Comparison of ENCODE assay signal across 10 cellular contexts in the genomic region with DNA sequence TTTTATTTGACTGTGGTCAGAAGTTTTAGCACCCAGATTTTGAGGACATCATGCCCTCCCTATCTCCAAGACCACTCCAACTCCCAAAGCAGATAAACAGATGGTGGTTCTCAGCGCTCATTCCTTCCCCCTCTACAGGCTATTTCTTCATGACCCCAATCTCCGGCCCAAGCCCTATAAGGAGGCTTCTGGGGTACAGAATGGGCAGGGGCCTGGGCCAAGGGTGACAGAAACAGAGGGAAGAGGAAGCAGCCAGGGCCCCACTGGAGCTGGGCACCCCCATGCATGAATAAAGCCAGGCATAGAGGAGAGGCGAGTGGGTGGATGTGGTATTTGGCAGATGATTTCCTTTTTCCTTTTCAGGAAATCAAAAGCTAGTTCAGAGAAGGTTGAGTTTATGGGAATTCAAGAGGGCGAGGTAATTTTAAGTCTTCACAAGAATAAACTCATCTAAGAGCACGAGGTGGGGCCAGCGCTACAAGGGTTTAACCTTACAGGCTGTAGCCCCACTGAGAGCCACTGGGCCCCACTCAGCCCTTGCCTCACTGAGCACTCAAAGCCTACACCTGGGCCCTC.
DNase-seq lines count a peak whose midpoint lies in the region; ATAC-seq and TF ChIP-seq lines count a peak whose summit lies in the region.
"Had no signal": no experiment of that assay in that cellular context is flagged by ENCODE, and none has a peak within 500 bp of the region (broad histone marks: within the 10 kb centered on the region; RNA-seq: fewer than 3 reads in every experiment).

No MANE protein-coding gene starts in this region.

- H2BK12ac ChIP-seq in neuronal stem cell (ENCODE audit: low read length): no peak overlapping the region

- no peak overlapping the region for H3K4ac ChIP-seq in neuronal stem cell (ENCODE audit: low read length)

- DNase-seq in right atrium auricular region (ENCODE audit: low spot score) (peak; percentile 50), Right ventricle myocardium inferior (ENCODE audit: missing footprints) (no peak), natural killer cell (no peak), kidney glomerular epithelial cell (lab: John Stamatoyannopoulos, UW) (no peak), neuronal stem cell (ENCODE audit: low spot score) (no peak), NCI-H2029 treated with DMSO at 0.1 percent for 48 hours (lab: John Stamatoyannopoulos, UW) (no peak), DMS79 (lab: John Stamatoyannopoulos, UW) (no peak)
- DNase-seq in activated T-helper 2 cell treated with anti-CD3 and anti-CD28 coated beads, Interferon-gamma antibody, Interleukin-2, Interleukin-4, amounts not matched to agents 10 μg/mL and 5 μg/mL and 100 μg/mL, durations not matched to agents 14 hours and 24 hours and 36 hours (ENCODE audit: low spot score): no peak
- DNase-seq: C1 segment of cervical spinal cord, NCI-H1105 had no signal

- no peak overlapping the region for H3K4me2 ChIP-seq in neuronal stem cell (ENCODE audit: insufficient read depth, low read length, poor library complexity, severe bottlenecking)

- peak overlapping the region; percentile 76 for H3K27ac Mint-ChIP-seq in activated T-helper 2 cell treated with anti-CD3 and anti-CD28 coated beads, Interferon-gamma antibody, Interleukin-2, Interleukin-4, amounts not matched to agents 10 μg/mL and 5 μg/mL and 100 μg/mL, durations not matched to agents 14 hours and 24 hours and 36 hours
- H3K27ac Mint-ChIP-seq in natural killer cell: peak overlapping the region; percentile 90 to 93

- WGBS in neuronal stem cell (ENCODE audit: extremely low coverage in 2 of 2, insufficient read length in 2 of 2, insufficient replicate concordance in 1 of 2), 2 donors: no CpG with 5 or more reads among the region's 6 CpGs

- ATAC-seq in Right ventricle myocardium inferior (no peak), natural killer cell (no peak)

- no peak overlapping the region for H4K8ac ChIP-seq in neuronal stem cell (ENCODE audit: low read depth, low read length)

- intact Hi-C loops in Right ventricle myocardium inferior (cut with DNase I) (no loop called here), natural killer cell (cut with micrococcal nuclease) (loop anchor here (5.0 kb wide), 2 partner anchors 41 to 69 kb away; no protein-coding TSS in a partner anchor)
- intact Hi-C loops in activated T-helper 2 cell treated with anti-CD3 and anti-CD28 coated beads, Interferon-gamma antibody, Interleukin-2, Interleukin-4, amounts not matched to agents 10 μg/mL and 5 μg/mL and 100 μg/mL, durations not matched to agents 14 hours and 24 hours and 36 hours (cut with micrococcal nuclease): loop anchor here (1.0 to 5.0 kb wide), 2 partner anchors 46 to 74 kb away; no protein-coding TSS in a partner anchor

- no peak overlapping the region for H3K18ac ChIP-seq in neuronal stem cell (ENCODE audit: low read length)

- H3K4me1 ChIP-seq in right atrium auricular region (peaks cover 0 to 46% of the 10 kb centered on the region in 2 donors), neuronal stem cell (ENCODE audit: control insufficient read depth in 2 of 2, insufficient read depth in 1 of 2, low read depth in 1 of 2, low read length in 2 of 2) (no peaks in the 10 kb centered on the region)

- no peak overlapping the region for H2BK120ac ChIP-seq in neuronal stem cell (ENCODE audit: low read depth, low read length)

- H2AFZ ChIP-seq in neuronal stem cell (ENCODE audit: low read length): no peak overlapping the region

- H3K23ac ChIP-seq in neuronal stem cell (ENCODE audit: low read depth, low read length, poor library complexity): no peak overlapping the region

- no peak for TF ChIP-seq CTCF in right atrium auricular region (IDR thresholded peaks at IDR 0.05)
- no peak for TF ChIP-seq CTCF in natural killer cell (IDR thresholded peaks at IDR 0.05)

- no peak overlapping the region for H3K14ac ChIP-seq in neuronal stem cell (ENCODE audit: low read length)

- H3K27me3 ChIP-seq in right atrium auricular region (no peaks in the 10 kb centered on the region), neuronal stem cell (ENCODE audit: control insufficient read depth in 3 of 3, insufficient read depth in 3 of 3, low read depth in 1 of 3, low read length in 3 of 3) (no peaks in the 10 kb centered on the region)

- peaks cover 32% of the 10 kb centered on the region for H3K4me1 Mint-ChIP-seq in activated T-helper 2 cell treated with anti-CD3 and anti-CD28 coated beads, Interferon-gamma antibody, Interleukin-2, Interleukin-4, amounts not matched to agents 10 μg/mL and 5 μg/mL and 100 μg/mL, durations not matched to agents 14 hours and 24 hours and 36 hours (ENCODE audit: low read depth)
- H3K4me1 Mint-ChIP-seq in natural killer cell: peaks cover 32 to 56% of the 10 kb centered on the region in 2 donors

- peak overlapping the region; percentile 18 for H3K4me3 Mint-ChIP-seq in activated T-helper 2 cell treated with anti-CD3 and anti-CD28 coated beads, Interferon-gamma antibody, Interleukin-2, Interleukin-4, amounts not matched to agents 10 μg/mL and 5 μg/mL and 100 μg/mL, durations not matched to agents 14 hours and 24 hours and 36 hours (ENCODE audit: low read depth)
- H3K4me3 Mint-ChIP-seq in natural killer cell: peak overlapping the region; percentile 80

- no peak overlapping the region for H3K9ac ChIP-seq in neuronal stem cell (ENCODE audit: low read depth, low read length, poor library complexity)

- H3K27ac ChIP-seq in right atrium auricular region (peak overlapping the region; percentile 5 to 77), neuronal stem cell (replicated peaks; ENCODE audit: low read length) (no peak overlapping the region)

- H4K91ac ChIP-seq in neuronal stem cell (ENCODE audit: low read depth, low read length, poor library complexity): no peak overlapping the region

- no peak overlapping the region for H2AK5ac ChIP-seq in neuronal stem cell (ENCODE audit: low read depth, low read length)

- no peaks in the 10 kb centered on the region for H3K27me3 Mint-ChIP-seq in activated T-helper 2 cell treated with anti-CD3 and anti-CD28 coated beads, Interferon-gamma antibody, Interleukin-2, Interleukin-4, amounts not matched to agents 10 μg/mL and 5 μg/mL and 100 μg/mL, durations not matched to agents 14 hours and 24 hours and 36 hours (ENCODE audit: low read depth)
- no peaks in the 10 kb centered on the region for H3K27me3 Mint-ChIP-seq in natural killer cell (ENCODE audit: low read depth in 2 of 2)

- no peaks in the 10 kb centered on the region for H3K36me3 Mint-ChIP-seq in activated T-helper 2 cell treated with anti-CD3 and anti-CD28 coated beads, Interferon-gamma antibody, Interleukin-2, Interleukin-4, amounts not matched to agents 10 μg/mL and 5 μg/mL and 100 μg/mL, durations not matched to agents 14 hours and 24 hours and 36 hours (ENCODE audit: low read depth)
- no peaks in the 10 kb centered on the region for H3K36me3 Mint-ChIP-seq in natural killer cell

- H3K9me3 ChIP-seq in right atrium auricular region (no peaks in the 10 kb centered on the region), neuronal stem cell (replicated peaks in 1 of 2; ENCODE audit: control insufficient read depth in 2 of 2, insufficient read depth in 1 of 2, low read depth in 1 of 2, low read length in 2 of 2) (no peaks in the 10 kb centered on the region)

- H3K79me1 ChIP-seq in neuronal stem cell (ENCODE audit: low read depth, low read length): no peaks in the 10 kb centered on the region

- H3K9me3 Mint-ChIP-seq in activated T-helper 2 cell treated with anti-CD3 and anti-CD28 coated beads, Interferon-gamma antibody, Interleukin-2, Interleukin-4, amounts not matched to agents 10 μg/mL and 5 μg/mL and 100 μg/mL, durations not matched to agents 14 hours and 24 hours and 36 hours: no peaks in the 10 kb centered on the region
- H3K9me3 Mint-ChIP-seq in natural killer cell: no peaks in the 10 kb centered on the region

- no peak overlapping the region for H2BK15ac ChIP-seq in neuronal stem cell (ENCODE audit: low read length)

- H3K36me3 ChIP-seq in right atrium auricular region (no peaks in the 10 kb centered on the region), neuronal stem cell (replicated peaks in 1 of 2; ENCODE audit: control insufficient read depth in 2 of 2, insufficient read depth in 2 of 2, low read length in 2 of 2) (no peaks in the 10 kb centered on the region)

- no peak overlapping the region for H2BK5ac ChIP-seq in neuronal stem cell (ENCODE audit: low read length)

- H3K4me3 ChIP-seq in right atrium auricular region: no peak overlapping the region
- no peak overlapping the region for H3K4me3 ChIP-seq in neuronal stem cell (ENCODE audit: low read length in 2 of 2)
